In genomic region chr15:99158626-99159412, GRCh38 we compare ENCODE assay signal across 28 cellular contexts. TPM values are rescaled to one million over a fixed set of nuclear protein-coding genes. Genes with fewer than 3 reads are reported as not detected.
A peak's percentile ranks its signal among the peaks of the same experiment; 100 is the strongest.
DNase-seq lines count a peak whose midpoint lies in the region; ATAC-seq, FAIRE-seq and TF ChIP-seq lines count a peak whose summit lies in the region.
"Had no signal": no experiment of that assay in that cellular context is flagged by ENCODE, and none has a peak within 500 bp of the region (broad histone marks: within the 10 kb centered on the region; RNA-seq: fewer than 3 reads in every experiment).

No MANE protein-coding gene starts in this region.

- TF ChIP-seq CTCF in kidney epithelial cell (IDR thresholded peaks at IDR 0.05; ENCODE audit: insufficient read depth, low read length, poor library complexity, severe bottlenecking) (no peak), testis (IDR thresholded peaks at IDR 0.05) (no peak)

- intact Hi-C loops in testis (cut with DNase I; ENCODE audit: low total_unique reads) = no loop called here

- H3K4me1 ChIP-seq in testis (no peaks in the 10 kb centered on the region), small intestine (ENCODE audit: control insufficient read depth in 2 of 2, insufficient read depth in 1 of 2, low read depth in 1 of 2, low read length in 1 of 2) (peaks cover 0 to 2% of the 10 kb centered on the region in 2 donors)
- H3K4me1 ChIP-seq: adrenal gland, psoas muscle had no signal

- H3K27me3 ChIP-seq in kidney epithelial cell (ENCODE audit: control insufficient read depth, insufficient read depth, low read length) (no peaks in the 10 kb centered on the region), testis (no peaks in the 10 kb centered on the region), small intestine (ENCODE audit: control insufficient read depth in 2 of 2, insufficient read depth in 2 of 2, low read length in 2 of 2) (no peaks in the 10 kb centered on the region)
- H3K27me3 ChIP-seq: adrenal gland, brain microvascular endothelial cell had no signal

- peak; percentile 60 for ATAC-seq in GM18858 (IDR thresholded peaks at IDR 0.05; ENCODE audit: unreplicated experiment)
- ATAC-seq: activated CD4-positive, CD25-positive, alpha-beta regulatory T cell treated with anti-CD3 and anti-CD28 coated beads, Interleukin-2, amount 50 U/mL, for 24 hours; activated CD8-positive, alpha-beta T cell treated with anti-CD3 and anti-CD28 coated beads for 36 hours; effector memory CD8-positive, alpha-beta T cell; left colon; naive thymus-derived CD8-positive, alpha-beta T cell; psoas muscle; Right ventricle myocardium inferior had no signal

- H3K36me3 ChIP-seq in kidney epithelial cell (ENCODE audit: control insufficient read depth, insufficient read depth, low read length) = no peaks in the 10 kb centered on the region
- no peaks in the 10 kb centered on the region for H3K36me3 ChIP-seq in testis (ENCODE audit: low read depth, missing control alignments)
- peaks cover 0 to 2% of the 10 kb centered on the region in 2 donors for H3K36me3 ChIP-seq in small intestine (ENCODE audit: control insufficient read depth in 2 of 2, insufficient read depth in 2 of 2, low read length in 2 of 2)

- FAIRE-seq in RCC 7860 (lab: Jason Lieb, UNC) = peak; percentile 77
- no peak for FAIRE-seq in small intestine (lab: Jason Lieb, UNC)
- FAIRE-seq: H1 had no signal

- H3K9me3 ChIP-seq in testis (no peaks in the 10 kb centered on the region), small intestine (ENCODE audit: control insufficient read depth, low read depth) (no peaks in the 10 kb centered on the region)
- H3K9me3 ChIP-seq: adrenal gland, psoas muscle, thoracic aorta had no signal

- H3K4me3 ChIP-seq in kidney epithelial cell (ENCODE audit: low read depth, low read length) = no peak overlapping the region
- H3K4me3 ChIP-seq in testis = no peak overlapping the region
- H3K4me3 ChIP-seq in small intestine (ENCODE audit: low read depth in 1 of 2, low read length in 2 of 2) = no peak overlapping the region
- H3K4me3 ChIP-seq: adrenal gland, psoas muscle, skin epidermis, thoracic aorta had no signal

- 96 to 98% methylated on average over 5 to 6 of the region's 6 CpGs for WGBS in testis, 2 donors
- 93 to 96% (median 95%) methylated on average over 6 of the region's 6 CpGs for WGBS in small intestine, 3 donors

- H3K27ac ChIP-seq in testis (no peak overlapping the region), small intestine (ENCODE audit: low read depth in 1 of 2, low read length in 1 of 2) (no peak overlapping the region)
- H3K27ac ChIP-seq: adrenal gland, brain microvascular endothelial cell, psoas muscle, skin epidermis, thoracic aorta had no signal

- DNase-seq in RCC 7860 (ENCODE audit: low spot score) = peak; percentile 84
- peak; percentile 25 for DNase-seq in kidney epithelial cell (ENCODE audit: low read depth)
- peak; percentile 12 for DNase-seq in testis
- no peak for DNase-seq in activated gamma-delta T cell treated with Interleukin-2 at 50 U/mL for 16 hours
- DNase-seq in small intestine = no peak
- no peak for DNase-seq in NCI-H2029 treated with DMSO at 0.1 percent for 48 hours (lab: John Stamatoyannopoulos, UW)
- DNase-seq: activated CD8-positive, alpha-beta T cell treated with anti-CD3 and anti-CD28 coated beads for 36 hours; adrenal gland; brain microvascular endothelial cell; effector memory CD8-positive, alpha-beta T cell; glutamatergic neuron; KG1; left colon; MV-4-11; naive thymus-derived CD8-positive, alpha-beta T cell; NCI-H187 treated with DMSO at 0.1 percent for 48 hours; NCI-H2227 treated with DMSO at 0.1 percent for 48 hours; NCI-H748 treated with DMSO at 0.1 percent for 48 hours; psoas muscle; stimulated activated CD4-positive, alpha-beta T cell treated with anti-CD3 and anti-CD28 coated beads, Interleukin-2, amount 100 ng/mL, for 24 hours; stimulated activated naive B cell treated with anti-CD40 and anti-IgM and Interleukin-4, amounts not matched to agents 10 μg/mL and 1 μg/mL and 100 μg/mL, for 72 hours; T-helper 9 cell had no signal

- no peak for TF ChIP-seq POLR2A in testis (IDR thresholded peaks at IDR 0.05)

RNA-seq across cellular contexts. Expression of gene SYNM, which starts 53.9 kb away (rescaled TPM):
- 3.7 and 3.9 TPM in 2 replicates for total RNA-seq in kidney epithelial cell
- total RNA-seq in testis = 10 to 100 TPM in 1 of 2 donors, 1 to 10 TPM in 1; 10.0 to 11.1 TPM
- 17.9 TPM for polyA plus RNA-seq in testis (ENCODE audit: insufficient read depth, low read depth, low replicate concordance)
- polyA plus RNA-seq in small intestine = 10 to 100 TPM in 1 of 3 donors, 1 to 10 TPM in 2; 2.9 to 18.1 (median 3.5) TPM

Comparison
In these comparisons a context has a peak if more than half of its experiments do, and no peak if none do; other contexts are left out.
1. DNase-seq: peak in RCC 7860 (single experiment), kidney epithelial cell (single experiment) and testis (single experiment); none in activated gamma-delta T cell treated with Interleukin-2 at 50 U/mL for 16 hours (single experiment), small intestine (single experiment) and NCI-H2029 treated with DMSO at 0.1 percent for 48 hours (single experiment).